17 cellular contexts compared by ENCODE assay signal in the genomic region with DNA sequence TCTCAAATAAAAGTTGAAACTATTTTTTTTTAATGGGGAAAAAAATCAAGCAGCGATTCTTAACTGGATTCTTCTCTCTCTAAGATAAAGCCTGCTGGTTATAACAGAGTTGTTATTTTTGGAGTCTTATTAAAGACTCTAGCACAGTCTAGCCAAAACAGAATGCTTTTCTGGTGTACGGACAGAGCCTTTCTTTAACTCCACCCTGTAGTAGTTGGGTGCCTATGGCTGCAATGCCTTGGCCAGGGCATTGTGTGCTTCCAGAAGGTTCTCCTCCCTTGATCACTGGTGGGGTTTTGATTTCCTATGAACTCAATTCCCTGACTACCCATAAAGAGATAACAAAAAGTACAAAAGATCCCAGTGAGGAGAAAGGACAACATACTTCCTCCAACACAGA. TPM values are rescaled to one million over a fixed set of nuclear protein-coding genes. Genes with fewer than 3 reads are reported as not detected.
"Had no signal": no experiment of that assay in that cellular context is flagged by ENCODE, and none has a peak within 500 bp of the region (broad histone marks: within the 10 kb centered on the region; RNA-seq: fewer than 3 reads in every experiment).

No MANE protein-coding gene starts in this region.

- H3K4me3 ChIP-seq: SJSA1, skin epidermis had no signal

- H3K4me1 ChIP-seq: SJSA1 had no signal

- H3K27ac ChIP-seq: parathyroid adenoma, SJSA1 had no signal

- H3K27me3 ChIP-seq: SJSA1 had no signal

- H3K36me3 ChIP-seq: SJSA1 had no signal

- H3K9me3 ChIP-seq: SJSA1 had no signal

- ATAC-seq: activated CD4-positive, alpha-beta T cell treated with anti-CD3 and anti-CD28 coated beads for 36 hours; activated CD8-positive, alpha-beta memory T cell treated with anti-CD3 and anti-CD28 coated beads, Interleukin-2, amount 10 ng/mL, durations not matched to agents 7 days and 5 days; naive thymus-derived CD4-positive, alpha-beta T cell had no signal

- DNase-seq: activated CD4-positive, alpha-beta memory T cell treated with anti-CD3 and anti-CD28 coated beads for 36 hours; activated CD4-positive, alpha-beta T cell treated with anti-CD3 and anti-CD28 coated beads for 36 hours; activated CD8-positive, alpha-beta memory T cell treated with anti-CD3 and anti-CD28 coated beads, Interleukin-2, amount 10 ng/mL, durations not matched to agents 7 days and 5 days; activated naive CD4-positive, alpha-beta T cell treated with anti-CD3 and anti-CD28 coated beads for 36 hours; activated T-cell treated with anti-CD3 and anti-CD28 coated beads, Interleukin-2, amount 50 U/mL, for 1 hour; effector CD8-positive, alpha-beta T cell; foreskin melanocyte; islet precursor cell; naive thymus-derived CD4-positive, alpha-beta T cell; stimulated activated CD4-positive, alpha-beta T cell treated with anti-CD3 and anti-CD28 coated beads, Interleukin-15, amount 100 ng/mL, for 24 hours; stimulated activated CD4-positive, alpha-beta T cell treated with anti-CD3 and anti-CD28 coated beads, Interleukin-4, amount 100 ng/mL, for 1 hour; stimulated activated naive CD4-positive, alpha-beta T cell treated with Interleukin-2 at 50 U/mL for 16 hours; T-helper 2 cell had no signal

RNA-seq across cellular contexts. Expression of gene TC2N, which starts 35.7 kb away (rescaled TPM):
- polyA plus RNA-seq: endothelial cell of umbilical vein had no signal
